Comparison of ENCODE assay signal across 26 cellular contexts in genomic region chr3:75325716-75326115, GRCh38.
"Had no signal": no experiment of that assay in that cellular context is flagged by ENCODE, and none has a peak within 500 bp of the region (broad histone marks: within the 10 kb centered on the region; RNA-seq: fewer than 3 reads in every experiment).

No MANE protein-coding gene starts in this region.

- H3K4me1 ChIP-seq: foreskin keratinocyte, gastrocnemius medialis, heart left ventricle had no signal

- H3K36me3 Mint-ChIP-seq: activated CD4-positive, alpha-beta memory T cell treated with anti-CD3 and anti-CD28 coated beads for 36 hours; activated CD8-positive, alpha-beta memory T cell treated with anti-CD3 and anti-CD28 coated beads, Interleukin-2, amount 10 ng/mL, durations not matched to agents 7 days and 5 days; activated naive CD4-positive, alpha-beta T cell treated with anti-CD3 and anti-CD28 coated beads, Interleukin-2, amount 10 ng/mL, durations not matched to agents 7 days and 5 days; activated naive CD4-positive, alpha-beta T cell treated with anti-CD3 and anti-CD28 coated beads, Interleukin-2, amount 50 U/mL, for 72 hours; WTC11 had no signal

- H3K4me1 Mint-ChIP-seq: activated CD4-positive, alpha-beta T cell treated with anti-CD3 and anti-CD28 coated beads, Interleukin-2, amount 10 ng/mL, durations not matched to agents 24 days and 14 days; activated CD8-positive, alpha-beta memory T cell treated with anti-CD3 and anti-CD28 coated beads, Interleukin-2, amount 10 ng/mL, durations not matched to agents 7 days and 5 days; activated naive CD4-positive, alpha-beta T cell treated with anti-CD3 and anti-CD28 coated beads, Interleukin-2, amount 10 ng/mL, durations not matched to agents 7 days and 5 days; central memory CD8-positive, alpha-beta T cell had no signal

- H3K27ac Mint-ChIP-seq: activated CD4-positive, alpha-beta memory T cell treated with anti-CD3 and anti-CD28 coated beads for 36 hours; activated CD4-positive, alpha-beta T cell treated with anti-CD3 and anti-CD28 coated beads, Interleukin-2, amount 10 ng/mL, durations not matched to agents 24 days and 14 days; activated CD8-positive, alpha-beta memory T cell treated with anti-CD3 and anti-CD28 coated beads, Interleukin-2, amount 10 ng/mL, durations not matched to agents 7 days and 5 days; activated CD8-positive, alpha-beta T cell treated with anti-CD3 and anti-CD28 coated beads, Interleukin-2, amount 10 ng/mL, durations not matched to agents 7 days and 5 days; activated naive CD4-positive, alpha-beta T cell treated with anti-CD3 and anti-CD28 coated beads, Interleukin-2, amount 10 ng/mL, durations not matched to agents 7 days and 5 days; activated naive CD4-positive, alpha-beta T cell treated with anti-CD3 and anti-CD28 coated beads, Interleukin-2, amount 50 U/mL, for 72 hours; dendritic cell treated with granulocyte-macrophage colony-stimulating factor and Interleukin-4, amounts not matched to agents 40 ng/mL and 50 ng/mL, for 4 days; WTC11 had no signal

- H3K4me3 ChIP-seq: coronary artery, dorsolateral prefrontal cortex, gastrocnemius medialis, heart left ventricle had no signal

- H3K27me3 Mint-ChIP-seq: activated CD4-positive, alpha-beta T cell treated with anti-CD3 and anti-CD28 coated beads, Interleukin-2, amount 10 ng/mL, durations not matched to agents 24 days and 14 days; activated CD8-positive, alpha-beta memory T cell treated with anti-CD3 and anti-CD28 coated beads, Interleukin-2, amount 10 ng/mL, durations not matched to agents 7 days and 5 days had no signal

- H3K36me3 ChIP-seq: brain microvascular endothelial cell, gastrocnemius medialis, heart left ventricle had no signal

- DNase-seq: activated CD4-positive, alpha-beta memory T cell treated with anti-CD3 and anti-CD28 coated beads for 36 hours; activated CD4-positive, alpha-beta T cell treated with anti-CD3 and anti-CD28 coated beads, Interleukin-2, amount 10 ng/mL, durations not matched to agents 24 days and 14 days; activated CD8-positive, alpha-beta memory T cell treated with anti-CD3 and anti-CD28 coated beads, Interleukin-2, amount 10 ng/mL, durations not matched to agents 7 days and 5 days; activated CD8-positive, alpha-beta memory T cell treated with anti-CD3 and anti-CD28 coated beads, Interleukin-2, amount 50 U/mL, for 4 hours; activated CD8-positive, alpha-beta T cell treated with anti-CD3 and anti-CD28 coated beads, Interleukin-2, amount 10 ng/mL, durations not matched to agents 7 days and 5 days; activated gamma-delta T cell; activated naive CD4-positive, alpha-beta T cell; activated naive CD4-positive, alpha-beta T cell treated with anti-CD3 and anti-CD28 coated beads, Interleukin-2, amount 10 ng/mL, durations not matched to agents 7 days and 5 days; activated T-cell treated with anti-CD3 and anti-CD28 coated beads, Interleukin-2, amount 50 U/mL, for 1 hour; activated T-cell treated with anti-CD3 and anti-CD28 coated beads, Interleukin-2, amount 50 U/mL, for 48 hours; amniotic stem cell; anterior cingulate cortex; brain microvascular endothelial cell; dorsolateral prefrontal cortex; effector memory CD4-positive, alpha-beta T cell; foreskin keratinocyte; gastrocnemius medialis; glutamatergic neuron; heart left ventricle; T-helper 2 cell had no signal

- H3K9me3 ChIP-seq: gastrocnemius medialis, heart left ventricle had no signal

- H3K9me3 Mint-ChIP-seq: activated CD4-positive, alpha-beta memory T cell treated with anti-CD3 and anti-CD28 coated beads for 36 hours; activated CD4-positive, alpha-beta T cell treated with anti-CD3 and anti-CD28 coated beads, Interleukin-2, amount 10 ng/mL, durations not matched to agents 24 days and 14 days; activated naive CD4-positive, alpha-beta T cell treated with anti-CD3 and anti-CD28 coated beads, Interleukin-2, amount 10 ng/mL, durations not matched to agents 7 days and 5 days; central memory CD8-positive, alpha-beta T cell; dendritic cell treated with granulocyte-macrophage colony-stimulating factor and Interleukin-4, amounts not matched to agents 40 ng/mL and 50 ng/mL, for 4 days; WTC11 had no signal

- H3K27ac ChIP-seq: brain microvascular endothelial cell, coronary artery, dorsolateral prefrontal cortex, epithelial cell of prostate, foreskin keratinocyte, gastrocnemius medialis, heart left ventricle had no signal

- H3K27me3 ChIP-seq: brain microvascular endothelial cell, foreskin keratinocyte, gastrocnemius medialis had no signal

- H3K4me3 Mint-ChIP-seq: activated CD4-positive, alpha-beta memory T cell treated with anti-CD3 and anti-CD28 coated beads for 36 hours; activated CD4-positive, alpha-beta T cell treated with anti-CD3 and anti-CD28 coated beads, Interleukin-2, amount 10 ng/mL, durations not matched to agents 24 days and 14 days; activated CD8-positive, alpha-beta memory T cell treated with anti-CD3 and anti-CD28 coated beads, Interleukin-2, amount 10 ng/mL, durations not matched to agents 7 days and 5 days; activated CD8-positive, alpha-beta T cell treated with anti-CD3 and anti-CD28 coated beads, Interleukin-2, amount 10 ng/mL, durations not matched to agents 7 days and 5 days; activated naive CD4-positive, alpha-beta T cell treated with anti-CD3 and anti-CD28 coated beads, Interleukin-2, amount 10 ng/mL, durations not matched to agents 7 days and 5 days; central memory CD8-positive, alpha-beta T cell; dendritic cell treated with granulocyte-macrophage colony-stimulating factor and Interleukin-4, amounts not matched to agents 40 ng/mL and 50 ng/mL, for 4 days; WTC11 had no signal
